23 cellular contexts compared by ENCODE assay signal in the genomic region with DNA sequence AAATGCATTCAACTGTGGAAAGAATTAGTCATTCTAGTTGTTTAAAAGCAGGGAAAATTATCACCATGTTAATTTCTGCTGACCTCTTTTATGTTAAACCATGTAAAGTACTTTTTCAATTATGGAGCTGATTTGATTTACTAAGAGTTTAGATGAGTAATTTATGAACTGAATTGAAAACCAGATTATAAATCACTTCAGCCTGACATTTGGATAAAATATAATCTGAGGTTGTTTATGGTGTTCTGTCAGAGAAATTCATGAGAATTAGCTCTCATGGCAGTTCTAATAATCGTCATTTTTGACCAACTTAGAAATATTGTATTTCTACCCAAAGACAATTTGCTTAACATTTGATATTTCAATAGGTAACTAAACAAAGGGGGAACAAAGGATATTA. TPM values are rescaled to one million over a fixed set of nuclear protein-coding genes. Genes with fewer than 3 reads are reported as not detected.
DNase-seq lines count a peak whose midpoint lies in the region; FAIRE-seq and TF ChIP-seq lines count a peak whose summit lies in the region.
"Had no signal": no experiment of that assay in that cellular context is flagged by ENCODE, and none has a peak within 500 bp of the region (broad histone marks: within the 10 kb centered on the region; RNA-seq: fewer than 3 reads in every experiment).

No MANE protein-coding gene starts in this region.

- TF ChIP-seq CTCF in Loucy (conservative IDR thresholded peaks at IDR 0.05; ENCODE audit: low read length) (no peak), astrocyte (IDR thresholded peaks at IDR 0.05; ENCODE audit: insufficient read depth, low read depth, low read length) (no peak), smooth muscle cell (IDR thresholded peaks at IDR 0.05; ENCODE audit: borderline replicate concordance, insufficient read depth, poor library complexity, severe bottlenecking) (no peak)

- H3K4me1 Mint-ChIP-seq in activated T-cell treated with anti-CD3 and anti-CD28 coated beads, Interleukin-2, amount 50 U/mL, for 24 hours (ENCODE audit: low read depth): peaks cover 89% of the 10 kb centered on the region
- H3K4me1 Mint-ChIP-seq in astrocyte (ENCODE audit: low read depth, unreplicated experiment): peaks cover 6% of the 10 kb centered on the region
- H3K4me1 Mint-ChIP-seq: mesothelial cell of epicardium had no signal

- FAIRE-seq in astrocyte (lab: Jason Lieb, UNC): no peak
- no peak for FAIRE-seq in RCC 7860 (lab: Jason Lieb, UNC)
- FAIRE-seq: G401.6 had no signal

- H3K9me3 ChIP-seq in Loucy (ENCODE audit: insufficient read depth, low read depth, low read length) (no peaks in the 10 kb centered on the region), astrocyte (ENCODE audit: insufficient read depth, low read depth, low read length) (no peaks in the 10 kb centered on the region), smooth muscle cell (replicated peaks; ENCODE audit: low read depth) (no peaks in the 10 kb centered on the region)
- H3K9me3 ChIP-seq: HAP-1, left lung had no signal

- peaks cover 83% of the 10 kb centered on the region for H3K4me1 ChIP-seq in Loucy (ENCODE audit: insufficient read depth, low read length, poor library complexity, severe bottlenecking)
- H3K4me1 ChIP-seq in astrocyte (ENCODE audit: insufficient read depth, low read length): peaks cover 4% of the 10 kb centered on the region
- H3K4me1 ChIP-seq in smooth muscle cell (ENCODE audit: low read depth): no peaks in the 10 kb centered on the region

- H3K27me3 Mint-ChIP-seq in activated T-cell treated with anti-CD3 and anti-CD28 coated beads, Interleukin-2, amount 50 U/mL, for 24 hours: no peaks in the 10 kb centered on the region
- H3K27me3 Mint-ChIP-seq in astrocyte (ENCODE audit: low read depth, unreplicated experiment): no peaks in the 10 kb centered on the region

- H3K27ac Mint-ChIP-seq in activated T-cell treated with anti-CD3 and anti-CD28 coated beads, Interleukin-2, amount 50 U/mL, for 24 hours: peak overlapping the region; percentile 90
- no peak overlapping the region for H3K27ac Mint-ChIP-seq in astrocyte (ENCODE audit: unreplicated experiment)
- H3K27ac Mint-ChIP-seq: mesothelial cell of epicardium had no signal

- peak overlapping the region; percentile 81 for H3K4me2 ChIP-seq in Loucy (ENCODE audit: low read depth, low read length, poor library complexity, severe bottlenecking)
- no peak overlapping the region for H3K4me2 ChIP-seq in astrocyte (ENCODE audit: low read length)
- H3K4me2 ChIP-seq in smooth muscle cell: peak overlapping the region; percentile 65

- peaks cover 2% of the 10 kb centered on the region for H3K9me3 Mint-ChIP-seq in activated T-cell treated with anti-CD3 and anti-CD28 coated beads, Interleukin-2, amount 50 U/mL, for 24 hours
- H3K9me3 Mint-ChIP-seq in astrocyte (ENCODE audit: unreplicated experiment): peaks cover under 1% of the 10 kb centered on the region
- H3K9me3 Mint-ChIP-seq: mesothelial cell of epicardium had no signal

- H3K9me2 ChIP-seq in Loucy (replicated peaks; ENCODE audit: low read depth, low read length): no peaks in the 10 kb centered on the region

- H3K4me3 ChIP-seq in Loucy (ENCODE audit: low read length, poor library complexity, severe bottlenecking) (peak overlapping the region; percentile 87), astrocyte (ENCODE audit: insufficient read depth, low read depth, low read length) (no peak overlapping the region), smooth muscle cell (no peak overlapping the region)
- H3K4me3 ChIP-seq: HAP-1, left lung, SK-N-MC had no signal

- 81% methylated on average over 1 of the region's 1 CpG for WGBS in smooth muscle cell (ENCODE audit: low lambda C conversion rate)

- peaks cover 84% of the 10 kb centered on the region for H3K36me3 Mint-ChIP-seq in activated T-cell treated with anti-CD3 and anti-CD28 coated beads, Interleukin-2, amount 50 U/mL, for 24 hours (ENCODE audit: low read depth)
- no peaks in the 10 kb centered on the region for H3K36me3 Mint-ChIP-seq in astrocyte (ENCODE audit: low read depth, unreplicated experiment)
- H3K36me3 Mint-ChIP-seq: mesothelial cell of epicardium had no signal

- no peaks in the 10 kb centered on the region for H3K27me3 ChIP-seq in Loucy (ENCODE audit: insufficient read depth, low read length, poor library complexity, severe bottlenecking)
- no peaks in the 10 kb centered on the region for H3K27me3 ChIP-seq in astrocyte (ENCODE audit: insufficient read depth, low read length)
- no peaks in the 10 kb centered on the region for H3K27me3 ChIP-seq in smooth muscle cell (ENCODE audit: low read depth)
- H3K27me3 ChIP-seq: foreskin keratinocyte, left lung had no signal

- peak overlapping the region; percentile 99 for H3K9ac ChIP-seq in Loucy (ENCODE audit: low read depth, low read length, poor library complexity, severe bottlenecking)
- H3K9ac ChIP-seq in astrocyte (ENCODE audit: low read length): no peak overlapping the region
- no peak overlapping the region for H3K9ac ChIP-seq in smooth muscle cell (ENCODE audit: low read depth)

- H3K4me3 Mint-ChIP-seq in activated T-cell treated with anti-CD3 and anti-CD28 coated beads, Interleukin-2, amount 50 U/mL, for 24 hours: no peak overlapping the region
- no peak overlapping the region for H3K4me3 Mint-ChIP-seq in astrocyte (ENCODE audit: unreplicated experiment)
- H3K4me3 Mint-ChIP-seq: mesothelial cell of epicardium had no signal

- DNase-seq in activated T-cell treated with anti-CD3 and anti-CD28 coated beads, Interleukin-2, amount 50 U/mL, for 24 hours: no peak
- no peak for DNase-seq in activated T-cell treated with anti-CD3 and anti-CD28 coated beads for 4 hours
- DNase-seq in astrocyte (ENCODE audit: low read depth): peak; percentile 27
- no peak for DNase-seq in smooth muscle cell (lab: John Stamatoyannopoulos, UW; ENCODE audit: unreplicated experiment)
- no peak for DNase-seq in kidney tubule cell (ENCODE audit: low spot score)
- no peak for DNase-seq in COLO829 (ENCODE audit: low spot score)
- no peak for DNase-seq in RCC 7860 (ENCODE audit: low spot score)
- DNase-seq: activated CD4-positive, CD25-positive, alpha-beta regulatory T cell; activated effector memory CD4-positive, alpha-beta T cell treated with Interleukin-2 at 50 U/mL for 16 hours; aorta; C1 segment of cervical spinal cord; cerebellar nuclear complex; foreskin keratinocyte; left lung; NCI-H1417 treated with DMSO at 0.1 percent for 48 hours; stimulated activated CD4-positive, alpha-beta T cell treated with anti-CD3 and anti-CD28 coated beads, Interleukin-15, amount 100 ng/mL, for 24 hours; substantia nigra; T1000 had no signal

- H3K79me2 ChIP-seq in Loucy (ENCODE audit: insufficient read depth, low read length) (peaks cover 99% of the 10 kb centered on the region), astrocyte (ENCODE audit: insufficient read depth, low read length) (peaks cover 6% of the 10 kb centered on the region), smooth muscle cell (ENCODE audit: low read depth) (peaks cover 10% of the 10 kb centered on the region)

- H3K27ac ChIP-seq in astrocyte (ENCODE audit: low read depth, low read length) (no peak overlapping the region), smooth muscle cell (ENCODE audit: low read depth) (no peak overlapping the region)
- H3K27ac ChIP-seq: foreskin keratinocyte, left lung, SK-N-MC had no signal

- H4K20me1 ChIP-seq in Loucy (ENCODE audit: insufficient read depth, low read length, poor library complexity, severe bottlenecking): peaks cover 95% of the 10 kb centered on the region
- peaks cover 4% of the 10 kb centered on the region for H4K20me1 ChIP-seq in astrocyte (ENCODE audit: insufficient read depth, low read length)
- no peaks in the 10 kb centered on the region for H4K20me1 ChIP-seq in smooth muscle cell (ENCODE audit: low read depth)

- H2AFZ ChIP-seq in Loucy (ENCODE audit: low read length) (no peak overlapping the region), astrocyte (ENCODE audit: low read depth, low read length) (no peak overlapping the region), smooth muscle cell (ENCODE audit: low read depth) (no peak overlapping the region)

- peaks cover 16% of the 10 kb centered on the region; the same call in 1 of the 2 replicates for H3F3A ChIP-seq in Loucy (ENCODE audit: low read depth)
- H3F3A ChIP-seq in smooth muscle cell (ENCODE audit: low read depth): no peaks in the 10 kb centered on the region

- H3K36me3 ChIP-seq in Loucy (ENCODE audit: insufficient read depth, low read length) (peaks cover 94% of the 10 kb centered on the region), astrocyte (ENCODE audit: insufficient read depth, low read length) (no peaks in the 10 kb centered on the region), smooth muscle cell (ENCODE audit: low read depth) (no peaks in the 10 kb centered on the region)
- H3K36me3 ChIP-seq: HAP-1, left lung had no signal

RNA-seq across cellular contexts. Expression of gene ITGA4, which starts 11.7 kb away (rescaled TPM):
- 20.0 and 23.5 TPM in 2 replicates for total RNA-seq in astrocyte
- total RNA-seq in smooth muscle cell: 16.3 and 20.0 TPM in 2 replicates
- 5.4 and 7.1 TPM in 2 replicates for polyA plus RNA-seq in smooth muscle cell
